13 cellular contexts compared by ENCODE assay signal in the genomic region with DNA sequence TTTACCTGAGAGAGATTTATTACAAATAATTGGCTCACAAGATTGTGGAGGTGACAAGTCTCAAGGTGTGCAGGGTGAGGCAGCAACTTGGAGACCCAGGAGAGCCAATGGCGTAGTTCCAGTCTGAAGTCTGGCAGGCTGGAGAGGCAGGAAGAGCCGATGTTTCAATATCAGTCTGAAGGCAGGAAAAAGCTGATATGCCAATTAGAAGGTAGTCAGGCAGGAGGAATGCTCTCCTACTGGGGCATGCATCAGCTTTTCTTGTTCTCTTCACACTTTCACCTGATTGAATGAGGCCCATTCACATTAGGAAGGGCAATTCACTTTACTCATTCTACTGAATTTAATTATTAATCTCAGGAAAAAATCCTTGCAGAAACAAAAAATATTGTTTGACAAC.
DNase-seq lines count a peak whose midpoint lies in the region; TF ChIP-seq lines count a peak whose summit lies in the region.
"Had no signal": no experiment of that assay in that cellular context is flagged by ENCODE, and none has a peak within 500 bp of the region (broad histone marks: within the 10 kb centered on the region; RNA-seq: fewer than 3 reads in every experiment).

No MANE protein-coding gene starts in this region.

- TF ChIP-seq CTCF in endodermal cell (conservative IDR thresholded peaks at IDR 0.05): no peak
- no peak for TF ChIP-seq CTCF in Calu3 (IDR thresholded peaks at IDR 0.05; ENCODE audit: unreplicated experiment)

- WGBS in endodermal cell (ENCODE audit: insufficient coverage in 1 of 2, insufficient read length in 1 of 2), 2 experiments: 29 to 68% methylated on average over 1 to 2 of the region's 2 CpGs
- no CpG with 5 or more reads among the region's 2 CpGs for WGBS in trophoblast cell (ENCODE audit: extremely low coverage, insufficient coverage, insufficient read length)

- DNase-seq in NCI-H69 (lab: John Stamatoyannopoulos, UW) (peak; percentile 26), endodermal cell (peak; percentile 54), iPS-NIHi7 (ENCODE audit: extremely low spot score) (peak; percentile 25), trophoblast cell (no peak), HPDE6-E6E7 (ENCODE audit: extremely low spot score) (no peak), Calu3 (no peak)
- DNase-seq in activated CD4-positive, CD25-positive, alpha-beta regulatory T cell (lab: John Stamatoyannopoulos, UW): no peak
- DNase-seq: ACHN; CD4-positive, CD25-positive, alpha-beta regulatory T cell; DMS 273 treated with DMSO at 0.1 percent for 48 hours; GM23248; H9 had no signal

- H3K79me2 ChIP-seq in trophoblast cell (ENCODE audit: control insufficient read depth, insufficient read depth, low read length, poor library complexity): no peaks in the 10 kb centered on the region

- no peak overlapping the region for H3K4me2 ChIP-seq in trophoblast cell (ENCODE audit: low read length)
- H3K4me2 ChIP-seq: BLaER1 treated with 17β-estradiol and CSF1 and Interleukin-3, amounts not matched to agents 10 nM and 100 nM had no signal

- H3K23ac ChIP-seq in trophoblast cell (ENCODE audit: low read length): no peak overlapping the region

- no peak overlapping the region for H3K4me3 Mint-ChIP-seq in endodermal cell
- no peak overlapping the region for H3K4me3 Mint-ChIP-seq in Calu3 (ENCODE audit: low read depth, unreplicated experiment)
- H3K4me3 Mint-ChIP-seq: CD4-positive, CD25-positive, alpha-beta regulatory T cell; H9 had no signal

- H2BK12ac ChIP-seq in trophoblast cell (ENCODE audit: low read length): no peak overlapping the region

- no peak overlapping the region for H2BK5ac ChIP-seq in trophoblast cell (ENCODE audit: low read depth, low read length, poor library complexity)

- H3K27ac ChIP-seq in endodermal cell (ENCODE audit: low read depth, low read length) (no peak overlapping the region), trophoblast cell (ENCODE audit: low read depth, low read length) (no peak overlapping the region)
- H3K27ac ChIP-seq: BLaER1 treated with 17β-estradiol and CSF1 and Interleukin-3, amounts not matched to agents 10 nM and 100 nM; GM23248 had no signal

- H3K36me3 ChIP-seq in endodermal cell (ENCODE audit: control insufficient read depth, insufficient read depth, low read length) (no peaks in the 10 kb centered on the region), trophoblast cell (ENCODE audit: control insufficient read depth in 1 of 2, insufficient read depth in 2 of 2, low read length in 2 of 2) (no peaks in the 10 kb centered on the region)
- H3K36me3 ChIP-seq: BLaER1 treated with 17β-estradiol and CSF1 and Interleukin-3, amounts not matched to agents 10 nM and 100 nM had no signal

- H3K18ac ChIP-seq in trophoblast cell (ENCODE audit: low read length): no peak overlapping the region

- no peak overlapping the region for H3K14ac ChIP-seq in trophoblast cell (ENCODE audit: low read length)

- no peaks in the 10 kb centered on the region for H3K79me1 ChIP-seq in trophoblast cell (ENCODE audit: low read length)

- no peak overlapping the region for H4K8ac ChIP-seq in trophoblast cell (ENCODE audit: low read depth, low read length)

- H3K36me3 Mint-ChIP-seq in endodermal cell (ENCODE audit: low read depth) (no peaks in the 10 kb centered on the region), Calu3 (ENCODE audit: insufficient read depth, unreplicated experiment) (no peaks in the 10 kb centered on the region)
- H3K36me3 Mint-ChIP-seq: CD4-positive, CD25-positive, alpha-beta regulatory T cell had no signal

- peak overlapping the region; percentile 43 for H4K12ac ChIP-seq in trophoblast cell (ENCODE audit: low read depth, low read length)

- H3K27me3 Mint-ChIP-seq in endodermal cell (ENCODE audit: insufficient read depth): no peaks in the 10 kb centered on the region
- no peaks in the 10 kb centered on the region for H3K27me3 Mint-ChIP-seq in Calu3 (ENCODE audit: unreplicated experiment)
- H3K27me3 Mint-ChIP-seq: CD4-positive, CD25-positive, alpha-beta regulatory T cell had no signal

- no peak overlapping the region for H2BK120ac ChIP-seq in trophoblast cell (ENCODE audit: insufficient read depth, low read length, poor library complexity)

- no TSS peak for BruUV-seq in Calu3 (replicated peaks; lab: Mats Ljungman, UMichigan)

- H3K27ac Mint-ChIP-seq in endodermal cell (no peak overlapping the region), Calu3 (ENCODE audit: unreplicated experiment) (no peak overlapping the region)
- H3K27ac Mint-ChIP-seq: CD4-positive, CD25-positive, alpha-beta regulatory T cell; H9 had no signal

- H2AFZ ChIP-seq in trophoblast cell (ENCODE audit: insufficient read depth, low read length, poor library complexity): no peak overlapping the region
- H2AFZ ChIP-seq: GM23248 had no signal

- H3K4me3 ChIP-seq in endodermal cell (ENCODE audit: low read length): no peak overlapping the region
- H3K4me3 ChIP-seq in trophoblast cell (ENCODE audit: low read depth, low read length): no peak overlapping the region
- H3K4me3 ChIP-seq: BLaER1 treated with 17β-estradiol and CSF1 and Interleukin-3, amounts not matched to agents 10 nM and 100 nM; GM23248 had no signal

- H3K27me3 ChIP-seq in endodermal cell (ENCODE audit: control insufficient read depth, insufficient read depth, low read length, poor library complexity, severe bottlenecking) (no peaks in the 10 kb centered on the region), trophoblast cell (ENCODE audit: insufficient read depth, low read length) (no peaks in the 10 kb centered on the region)
- H3K27me3 ChIP-seq: BLaER1 treated with 17β-estradiol and CSF1 and Interleukin-3, amounts not matched to agents 10 nM and 100 nM had no signal

- H2AK5ac ChIP-seq in trophoblast cell (ENCODE audit: low read length): no peak overlapping the region

- H3K4ac ChIP-seq in trophoblast cell (ENCODE audit: low read depth, low read length): no peak overlapping the region

- intact Hi-C loops in Calu3 (cut with micrococcal nuclease; ENCODE audit: unreplicated experiment): no loop called here

- CTCF ChIA-PET in Calu3 (lab: Charles Lee): no interaction called here

- H3K9ac ChIP-seq in endodermal cell (ENCODE audit: extremely low read depth, low read length, poor library complexity, severe bottlenecking) (no peak overlapping the region), trophoblast cell (ENCODE audit: low read length) (no peak overlapping the region)
- H3K9ac ChIP-seq: BLaER1 treated with 17β-estradiol and CSF1 and Interleukin-3, amounts not matched to agents 10 nM and 100 nM; GM23248 had no signal

- H3K4me1 Mint-ChIP-seq in endodermal cell: peaks cover 2% of the 10 kb centered on the region
- no peaks in the 10 kb centered on the region for H3K4me1 Mint-ChIP-seq in Calu3 (ENCODE audit: low read depth, unreplicated experiment)
- H3K4me1 Mint-ChIP-seq: CD4-positive, CD25-positive, alpha-beta regulatory T cell had no signal

- H3K9me3 ChIP-seq in endodermal cell (ENCODE audit: control insufficient read depth, low read length): no peaks in the 10 kb centered on the region
- no peaks in the 10 kb centered on the region for H3K9me3 ChIP-seq in trophoblast cell (ENCODE audit: insufficient read depth, low read depth, low read length)
- H3K9me3 ChIP-seq: BLaER1 treated with 17β-estradiol and CSF1 and Interleukin-3, amounts not matched to agents 10 nM and 100 nM had no signal

- H3K9me3 Mint-ChIP-seq in endodermal cell (no peaks in the 10 kb centered on the region), Calu3 (ENCODE audit: low read depth, unreplicated experiment) (peaks cover 7% of the 10 kb centered on the region)

- H3K4me1 ChIP-seq in endodermal cell (ENCODE audit: control insufficient read depth, insufficient read depth, low read length) (no peaks in the 10 kb centered on the region), trophoblast cell (ENCODE audit: control insufficient read depth in 1 of 2, insufficient read depth in 2 of 2, low read length in 2 of 2) (no peaks in the 10 kb centered on the region)
- H3K4me1 ChIP-seq: BLaER1 treated with 17β-estradiol and CSF1 and Interleukin-3, amounts not matched to agents 10 nM and 100 nM had no signal

- no peak overlapping the region for H4K91ac ChIP-seq in trophoblast cell (ENCODE audit: low read depth, low read length)

Comparison
In these comparisons a context has a peak if more than half of its experiments do, and no peak if none do; other contexts are left out.
1. DNase-seq: peak in NCI-H69 (single experiment), endodermal cell (single experiment) and iPS-NIHi7 (single experiment); none in trophoblast cell (0 of 2), activated CD4-positive, CD25-positive, alpha-beta regulatory T cell (0 of 4), HPDE6-E6E7 (single experiment) and Calu3 (single experiment).